ENCODE assay signal across 28 cellular contexts in genomic region chr1:115908565-115909334, GRCh38.
DNase-seq lines count a peak whose midpoint lies in the region; ATAC-seq and TF ChIP-seq lines count a peak whose summit lies in the region.
"Had no signal": no experiment of that assay in that cellular context is flagged by ENCODE, and none has a peak within 500 bp of the region (broad histone marks: within the 10 kb centered on the region; RNA-seq: fewer than 3 reads in every experiment).

No MANE protein-coding gene starts in this region.

- CTCF ChIA-PET in mammary epithelial cell (lab: Charles Lee; ENCODE audit: low non-redundant PET): no interaction called here

- TF ChIP-seq POLR2A in breast epithelium (IDR thresholded peaks at IDR 0.05): no peak

- H3K79me2 ChIP-seq in mammary epithelial cell (ENCODE audit: insufficient read depth, low read length): no peaks in the 10 kb centered on the region
- peaks cover 2% of the 10 kb centered on the region for H3K79me2 ChIP-seq in trophoblast cell (ENCODE audit: control insufficient read depth, insufficient read depth, low read length, poor library complexity)

- H2AFZ ChIP-seq in mammary epithelial cell (ENCODE audit: low read depth, low read length) (no peak overlapping the region), trophoblast cell (ENCODE audit: insufficient read depth, low read length, poor library complexity) (no peak overlapping the region)

- H3K36me3 ChIP-seq in mammary epithelial cell (ENCODE audit: insufficient read depth, low read length) (no peaks in the 10 kb centered on the region), breast epithelium (no peaks in the 10 kb centered on the region), trophoblast cell (ENCODE audit: control insufficient read depth in 1 of 2, insufficient read depth in 2 of 2, low read length in 2 of 2) (no peaks in the 10 kb centered on the region), MG63 (no peaks in the 10 kb centered on the region)
- H3K36me3 ChIP-seq: right lobe of liver, tibial nerve had no signal

- H3K27ac ChIP-seq in mammary epithelial cell (ENCODE audit: insufficient read depth, low read depth, low read length) (no peak overlapping the region), breast epithelium (no peak overlapping the region), trophoblast cell (ENCODE audit: low read depth, low read length) (peak overlapping the region; percentile 18)
- H3K27ac ChIP-seq: epithelial cell of prostate, right lobe of liver, RWPE1 had no signal

- H2BK5ac ChIP-seq in trophoblast cell (ENCODE audit: low read depth, low read length, poor library complexity): no peak overlapping the region

- H4K8ac ChIP-seq in trophoblast cell (ENCODE audit: low read depth, low read length): no peak overlapping the region

- no peaks in the 10 kb centered on the region for H3K27me3 ChIP-seq in mammary epithelial cell (ENCODE audit: insufficient read depth, low read length)
- H3K27me3 ChIP-seq in breast epithelium: no peaks in the 10 kb centered on the region
- no peaks in the 10 kb centered on the region for H3K27me3 ChIP-seq in trophoblast cell (ENCODE audit: insufficient read depth, low read length)
- no peaks in the 10 kb centered on the region; the same call in 1 of the 2 replicates for H3K27me3 ChIP-seq in MG63
- H3K27me3 ChIP-seq: right lobe of liver, tibial nerve had no signal

- no peak overlapping the region for H3K23ac ChIP-seq in trophoblast cell (ENCODE audit: low read length)

- H3K9me3 Mint-ChIP-seq in activated T-cell treated with anti-CD3 and anti-CD28 coated beads, Interleukin-2, amount 50 U/mL, for 72 hours: no peaks in the 10 kb centered on the region
- H3K9me3 Mint-ChIP-seq: activated naive CD4-positive, alpha-beta T cell treated with anti-CD3 and anti-CD28 coated beads, Interleukin-2, amount 10 ng/mL, durations not matched to agents 7 days and 5 days; naive thymus-derived CD8-positive, alpha-beta T cell had no signal

- peak; percentile 66 for DNase-seq in mammary epithelial cell
- no peak for DNase-seq in breast epithelium (ENCODE audit: low spot score in 2 of 2)
- peak; percentile 80 for DNase-seq in globus pallidus (ENCODE audit: low spot score)
- DNase-seq in trophoblast cell: no peak
- no peak for DNase-seq in EL
- DNase-seq in MG63: no peak
- no peak for DNase-seq in activated T-cell treated with anti-CD3 and anti-CD28 coated beads, Interleukin-2, amount 50 U/mL, for 72 hours
- DNase-seq: activated CD4-positive, alpha-beta T cell treated with anti-CD3 and anti-CD28 coated beads for 48 hours; activated naive CD4-positive, alpha-beta T cell treated with anti-CD3 and anti-CD28 coated beads, Interleukin-2, amount 10 ng/mL, durations not matched to agents 7 days and 5 days; activated T-cell treated with anti-CD3 and anti-CD28 coated beads, Interleukin-2, amount 50 U/mL, for 48 hours; CD4-positive, alpha-beta memory T cell; dermis blood vessel endothelial cell; DMS 273 treated with DMSO at 0.1 percent for 48 hours; GOT3; naive thymus-derived CD8-positive, alpha-beta T cell; NCI-H1436 treated with DMSO at 0.1 percent for 48 hours; NCI-H345; NCI-H774; right lobe of liver; SK-N-SH; stimulated activated CD4-positive, alpha-beta T cell treated with anti-CD3 and anti-CD28 coated beads, Interleukin-4, amount 100 ng/mL, for 4 hours; stimulated activated naive CD4-positive, alpha-beta T cell treated with Interleukin-2 at 50 U/mL for 16 hours; T-helper 17 cell had no signal

- H3K4me1 ChIP-seq in mammary epithelial cell (ENCODE audit: insufficient read depth, low read length) (no peaks in the 10 kb centered on the region), breast epithelium (no peaks in the 10 kb centered on the region), trophoblast cell (ENCODE audit: control insufficient read depth in 1 of 2, insufficient read depth in 2 of 2, low read length in 2 of 2) (peaks cover 16 to 31% of the 10 kb centered on the region in 2 experiments)
- H3K4me1 ChIP-seq: right lobe of liver, tibial nerve had no signal

- peak overlapping the region; percentile 34 for H3K14ac ChIP-seq in trophoblast cell (ENCODE audit: low read length)

- intact Hi-C loops in mammary epithelial cell (cut with micrococcal nuclease) (no loop called here), breast epithelium (cut with DNase I; ENCODE audit: low total_unique reads) (no loop called here)

- BruUV-seq in mammary epithelial cell (replicated peaks; lab: Mats Ljungman, UMichigan): no TSS peak

- H3K4me2 ChIP-seq in mammary epithelial cell (ENCODE audit: insufficient read depth, low read depth, low read length) (no peak overlapping the region), trophoblast cell (ENCODE audit: low read length) (no peak overlapping the region)
- H3K4me2 ChIP-seq: SK-N-SH had no signal

- no peak overlapping the region for H4K12ac ChIP-seq in trophoblast cell (ENCODE audit: low read depth, low read length)

- ATAC-seq in HG02885 (IDR thresholded peaks at IDR 0.05; ENCODE audit: poor library complexity, unreplicated experiment): no peak
- no peak for ATAC-seq in activated T-cell treated with anti-CD3 and anti-CD28 coated beads, Interleukin-2, amount 50 U/mL, for 72 hours (replicated peaks in 1 of 2)
- ATAC-seq: left lobe of liver; naive thymus-derived CD8-positive, alpha-beta T cell; right lobe of liver; T-helper 17 cell had no signal

- H3K4me1 Mint-ChIP-seq in activated T-cell treated with anti-CD3 and anti-CD28 coated beads, Interleukin-2, amount 50 U/mL, for 72 hours (ENCODE audit: low read depth): no peaks in the 10 kb centered on the region
- H3K4me1 Mint-ChIP-seq: activated naive CD4-positive, alpha-beta T cell treated with anti-CD3 and anti-CD28 coated beads, Interleukin-2, amount 10 ng/mL, durations not matched to agents 7 days and 5 days; CD4-positive, alpha-beta memory T cell; naive thymus-derived CD8-positive, alpha-beta T cell; T-helper 17 cell had no signal

- dilution Hi-C loops in mammary epithelial cell (cut with HindIII; ENCODE audit: low sequenced_read_pairs): no loop called here

- no peak overlapping the region for H2AK5ac ChIP-seq in trophoblast cell (ENCODE audit: low read length)

- H3K4ac ChIP-seq in trophoblast cell (ENCODE audit: low read depth, low read length): peak overlapping the region; percentile 47

- no peaks in the 10 kb centered on the region for H3K36me3 Mint-ChIP-seq in activated T-cell treated with anti-CD3 and anti-CD28 coated beads, Interleukin-2, amount 50 U/mL, for 72 hours (ENCODE audit: insufficient read depth in 2 of 2)
- H3K36me3 Mint-ChIP-seq: activated naive CD4-positive, alpha-beta T cell treated with anti-CD3 and anti-CD28 coated beads, Interleukin-2, amount 10 ng/mL, durations not matched to agents 7 days and 5 days; CD4-positive, alpha-beta memory T cell; naive thymus-derived CD8-positive, alpha-beta T cell had no signal

- H3K9ac ChIP-seq in mammary epithelial cell (ENCODE audit: insufficient read depth, low read length) (no peak overlapping the region), trophoblast cell (ENCODE audit: low read length) (no peak overlapping the region)
- H3K9ac ChIP-seq: SK-N-SH had no signal

- H3K4me3 ChIP-seq in mammary epithelial cell (replicated peaks in 1 of 3; ENCODE audit: insufficient read depth in 1 of 3, low read depth in 2 of 3, low read length in 3 of 3): no peak overlapping the region
- no peak overlapping the region for H3K4me3 ChIP-seq in breast epithelium
- H3K4me3 ChIP-seq in trophoblast cell (ENCODE audit: low read depth, low read length): no peak overlapping the region
- no peak overlapping the region for H3K4me3 ChIP-seq in MG63
- H3K4me3 ChIP-seq: right lobe of liver, tibial nerve had no signal

- peaks cover 10% of the 10 kb centered on the region for H3K79me1 ChIP-seq in trophoblast cell (ENCODE audit: low read length)

- peak overlapping the region; percentile 36 for H2BK12ac ChIP-seq in trophoblast cell (ENCODE audit: low read length)

- no peak overlapping the region for H3K18ac ChIP-seq in trophoblast cell (ENCODE audit: low read length)

- H4K20me1 ChIP-seq in mammary epithelial cell (ENCODE audit: insufficient read depth, low read length): no peaks in the 10 kb centered on the region

- H3K27me3 Mint-ChIP-seq in activated T-cell treated with anti-CD3 and anti-CD28 coated beads, Interleukin-2, amount 50 U/mL, for 72 hours (ENCODE audit: low read depth): peaks cover 12% of the 10 kb centered on the region

- H2BK120ac ChIP-seq in trophoblast cell (ENCODE audit: insufficient read depth, low read length, poor library complexity): no peak overlapping the region

- H3K4me3 Mint-ChIP-seq in activated T-cell treated with anti-CD3 and anti-CD28 coated beads, Interleukin-2, amount 50 U/mL, for 72 hours: no peak overlapping the region
- H3K4me3 Mint-ChIP-seq: activated naive CD4-positive, alpha-beta T cell treated with anti-CD3 and anti-CD28 coated beads, Interleukin-2, amount 10 ng/mL, durations not matched to agents 7 days and 5 days; CD4-positive, alpha-beta memory T cell; naive thymus-derived CD8-positive, alpha-beta T cell; T-helper 17 cell had no signal

- no peak for TF ChIP-seq CTCF in mammary epithelial cell (conservative IDR thresholded peaks at IDR 0.05 in 1 of 2, IDR thresholded peaks at IDR 0.05 in 1 of 2; ENCODE audit: extremely low read depth in 1 of 2, insufficient read depth in 1 of 2, low read depth in 1 of 2, low read length in 2 of 2)
- TF ChIP-seq CTCF in breast epithelium (IDR thresholded peaks at IDR 0.05): no peak

- 85% methylated on average over 8 of the region's 8 CpGs for WGBS in mammary epithelial cell (ENCODE audit: low coverage, missing lambda C conversion rate)
- no CpG with 5 or more reads among the region's 8 CpGs for WGBS in trophoblast cell (ENCODE audit: extremely low coverage, insufficient coverage, insufficient read length)

- H4K91ac ChIP-seq in trophoblast cell (ENCODE audit: low read depth, low read length): peak overlapping the region; percentile 8

- H3K27ac Mint-ChIP-seq in activated T-cell treated with anti-CD3 and anti-CD28 coated beads, Interleukin-2, amount 50 U/mL, for 72 hours: no peak overlapping the region
- H3K27ac Mint-ChIP-seq: activated naive CD4-positive, alpha-beta T cell treated with anti-CD3 and anti-CD28 coated beads, Interleukin-2, amount 10 ng/mL, durations not matched to agents 7 days and 5 days; CD4-positive, alpha-beta memory T cell; naive thymus-derived CD8-positive, alpha-beta T cell; T-helper 17 cell had no signal

- in situ Hi-C loops in mammary epithelial cell (cut with MboI; ENCODE audit: low sequenced_read_pairs in 2 of 2): no loop called here

- no peaks in the 10 kb centered on the region for H3K9me3 ChIP-seq in mammary epithelial cell (replicated peaks; ENCODE audit: insufficient read depth, low read length)
- H3K9me3 ChIP-seq in breast epithelium: no peaks in the 10 kb centered on the region
- H3K9me3 ChIP-seq in trophoblast cell (ENCODE audit: insufficient read depth, low read depth, low read length): peaks cover 2% of the 10 kb centered on the region
- H3K9me3 ChIP-seq in MG63: no peaks in the 10 kb centered on the region
- H3K9me3 ChIP-seq: right lobe of liver, SK-N-SH, tibial nerve had no signal

Comparison
In these comparisons a context has a peak if more than half of its experiments do, and no peak if none do; other contexts are left out.
1. DNase-seq: peak in mammary epithelial cell (single experiment) and globus pallidus (single experiment); none in breast epithelium (0 of 2), trophoblast cell (0 of 2), EL (single experiment), MG63 (single experiment) and activated T-cell treated with anti-CD3 and anti-CD28 coated beads, Interleukin-2, amount 50 U/mL, for 72 hours (0 of 2).